ENCODE assay signal across 12 cellular contexts in genomic region chr1:93779540-93780121, GRCh38.
DNase-seq lines count a peak whose midpoint lies in the region; ATAC-seq and TF ChIP-seq lines count a peak whose summit lies in the region.
"Had no signal": no experiment of that assay in that cellular context is flagged by ENCODE, and none has a peak within 500 bp of the region (broad histone marks: within the 10 kb centered on the region; RNA-seq: fewer than 3 reads in every experiment).

No MANE protein-coding gene starts in this region.

- intact Hi-C loops in dorsolateral prefrontal cortex (cut with DNase I), result loop anchor here in 1 of 2 donors (2.0 kb wide), 1 partner anchor 27 kb away; no protein-coding TSS in a partner anchor
- intact Hi-C loops in activated naive CD4-positive, alpha-beta T cell treated with anti-CD3 and anti-CD28 coated beads for 36 hours (cut with micrococcal nuclease), result no loop called here

- no peak overlapping the region for H2AFZ ChIP-seq in ACC112 (ENCODE audit: low read length, unreplicated experiment)

- H3K9me3 Mint-ChIP-seq in activated naive CD4-positive, alpha-beta T cell treated with anti-CD3 and anti-CD28 coated beads for 36 hours, result no peaks in the 10 kb centered on the region

- no peaks in the 10 kb centered on the region for H3K27me3 ChIP-seq in ACC112 (ENCODE audit: insufficient read depth, low read length)
- peaks cover 0 to 11% (median 0%) of the 10 kb centered on the region in 45 donors for H3K27me3 ChIP-seq in dorsolateral prefrontal cortex

- H3K27me3 Mint-ChIP-seq in activated naive CD4-positive, alpha-beta T cell treated with anti-CD3 and anti-CD28 coated beads for 36 hours (ENCODE audit: low read depth), result no peaks in the 10 kb centered on the region

- no peaks in the 10 kb centered on the region for H3K36me3 Mint-ChIP-seq in activated naive CD4-positive, alpha-beta T cell treated with anti-CD3 and anti-CD28 coated beads for 36 hours (ENCODE audit: low read depth)

- CTCF ChIA-PET in activated naive CD4-positive, alpha-beta T cell treated with anti-CD3 and anti-CD28 coated beads for 36 hours (lab: Charles Lee), result no interaction called here

- TF ChIP-seq CTCF in HFF-Myc (IDR thresholded peaks at IDR 0.05; ENCODE audit: low read depth, low read length, missing control alignments) (no peak), dorsolateral prefrontal cortex (IDR thresholded peaks at IDR 0.05 in 54 of 56, conservative IDR thresholded peaks at IDR 0.05 in 2 of 56; ENCODE audit: low read depth in 1 of 56, partially characterized antibody in 56 of 56) (no peak)

- peak; percentile 67 for DNase-seq in HFF-Myc (ENCODE audit: extremely low read depth, low read depth)
- DNase-seq in SW 1271 (lab: John Stamatoyannopoulos, UW), result peak; percentile 94 to 100
- peak; percentile 87 for DNase-seq in glomerular endothelial cell (ENCODE audit: extremely low read depth, low read depth, low spot score)
- DNase-seq in dorsolateral prefrontal cortex, result no peak
- no peak for DNase-seq in activated naive CD4-positive, alpha-beta T cell treated with anti-CD3 and anti-CD28 coated beads for 36 hours
- no peak for DNase-seq in SIG-M5 (lab: John Stamatoyannopoulos, UW)
- DNase-seq: activated CD4-positive, alpha-beta memory T cell treated with anti-CD3 and anti-CD28 coated beads, Interleukin-2, amount 10 ng/mL, durations not matched to agents 7 days and 5 days; amygdala; COR-L47; SHP77 had no signal

- H3K27ac ChIP-seq in ACC112 (ENCODE audit: low read depth, low read length) (peak overlapping the region; percentile 89), dorsolateral prefrontal cortex (no peak overlapping the region)

- no peak overlapping the region for H3K27ac Mint-ChIP-seq in activated naive CD4-positive, alpha-beta T cell treated with anti-CD3 and anti-CD28 coated beads for 36 hours
- H3K27ac Mint-ChIP-seq: activated CD4-positive, alpha-beta memory T cell treated with anti-CD3 and anti-CD28 coated beads, Interleukin-2, amount 10 ng/mL, durations not matched to agents 7 days and 5 days had no signal

- H3K36me3 ChIP-seq in ACC112 (ENCODE audit: insufficient read depth, low read length), result no peaks in the 10 kb centered on the region

- peak overlapping the region; percentile 19; the same call in 1 of the 2 replicates for H3K4me3 ChIP-seq in ACC112 (ENCODE audit: low read depth, low read length)
- no peak overlapping the region for H3K4me3 ChIP-seq in HFF-Myc (replicated peaks; ENCODE audit: low read depth, low read length)
- H3K4me3 ChIP-seq in dorsolateral prefrontal cortex, result no peak overlapping the region

- H3K79me2 ChIP-seq in ACC112 (ENCODE audit: control insufficient read depth, insufficient read depth, low read length, unreplicated experiment), result no peaks in the 10 kb centered on the region

- no peak for ATAC-seq in HG03025 (IDR thresholded peaks at IDR 0.05; ENCODE audit: low FRiP score, unreplicated experiment)

- H3K4me3 Mint-ChIP-seq in activated naive CD4-positive, alpha-beta T cell treated with anti-CD3 and anti-CD28 coated beads for 36 hours, result no peak overlapping the region
- H3K4me3 Mint-ChIP-seq: activated CD4-positive, alpha-beta memory T cell treated with anti-CD3 and anti-CD28 coated beads, Interleukin-2, amount 10 ng/mL, durations not matched to agents 7 days and 5 days had no signal

- H3K4me1 Mint-ChIP-seq in activated naive CD4-positive, alpha-beta T cell treated with anti-CD3 and anti-CD28 coated beads for 36 hours (ENCODE audit: low read depth), result no peaks in the 10 kb centered on the region
- H3K4me1 Mint-ChIP-seq: activated CD4-positive, alpha-beta memory T cell treated with anti-CD3 and anti-CD28 coated beads, Interleukin-2, amount 10 ng/mL, durations not matched to agents 7 days and 5 days had no signal

- H3K4me1 ChIP-seq in ACC112 (ENCODE audit: control insufficient read depth, insufficient read depth, low read length, unreplicated experiment), result peaks cover 22% of the 10 kb centered on the region

Comparison
In these comparisons a context has a peak if more than half of its experiments do, and no peak if none do; other contexts are left out.
1. DNase-seq: peak in HFF-Myc (single experiment), SW 1271 (2 of 2) and glomerular endothelial cell (single experiment); none in dorsolateral prefrontal cortex (0 of 10), activated naive CD4-positive, alpha-beta T cell treated with anti-CD3 and anti-CD28 coated beads for 36 hours (single experiment) and SIG-M5 (single experiment).